9 cellular contexts compared by ENCODE assay signal in genomic region chr15:25862469-25863066, GRCh38. TPM values are rescaled to one million over a fixed set of nuclear protein-coding genes. Genes with fewer than 3 reads are reported as not detected.
DNase-seq lines count a peak whose midpoint lies in the region; ATAC-seq and TF ChIP-seq lines count a peak whose summit lies in the region.
"Had no signal": no experiment of that assay in that cellular context is flagged by ENCODE, and none has a peak within 500 bp of the region (broad histone marks: within the 10 kb centered on the region; RNA-seq: fewer than 3 reads in every experiment).

No MANE protein-coding gene starts in this region.

- no peaks in the 10 kb centered on the region for H3F3A ChIP-seq in neural cell (ENCODE audit: insufficient read depth, low read length, poor library complexity, severe bottlenecking)

- TF ChIP-seq RAD21 in neural cell (conservative IDR thresholded peaks at IDR 0.05) = no peak

- DNase-seq in ELF-1 (ENCODE audit: low read depth, low spot score) = peak; percentile 48
- DNase-seq in activated CD4-positive, alpha-beta T cell treated with anti-CD3 and anti-CD28 coated beads, Interleukin-2, amount 50 U/mL, for 1 hour = peak; percentile 65
- no peak for DNase-seq in GM13976 (ENCODE audit: low spot score)
- no peak for DNase-seq in NCI-H510A treated with DMSO at 0.1 percent for 48 hours (lab: John Stamatoyannopoulos, UW)
- no peak for DNase-seq in SKM-1 (lab: John Stamatoyannopoulos, UW; ENCODE audit: unreplicated experiment)

- no peaks in the 10 kb centered on the region for H3K9me2 ChIP-seq in neural cell (ENCODE audit: insufficient read depth, low read length)

- peak overlapping the region; percentile 44 for H3K4me2 ChIP-seq in neural cell (ENCODE audit: low read length)

- in situ Hi-C loops in GM13976 (cut with MboI; ENCODE audit: low sequenced_read_pairs, unreplicated experiment) = no loop called here

- ATAC-seq in esophagus mucosa (peak; percentile 73), HG02870 (IDR thresholded peaks at IDR 0.05; ENCODE audit: unreplicated experiment) (no peak)

- no peak overlapping the region for H3K27ac ChIP-seq in neural cell (ENCODE audit: low read length)
- H3K27ac ChIP-seq: neutrophil had no signal

- peaks cover 39% of the 10 kb centered on the region for H3K27me3 ChIP-seq in neural cell (ENCODE audit: insufficient read depth, low read depth, low read length)

- H3K4me3 ChIP-seq in neural cell (ENCODE audit: low read length) = peak overlapping the region; percentile 66

- TF ChIP-seq CTCF in neural cell (IDR thresholded peaks at IDR 0.05; ENCODE audit: poor library complexity, severe bottlenecking) = no peak
- no peak for TF ChIP-seq CTCF in GM13976 (IDR thresholded peaks at IDR 0.05; ENCODE audit: borderline replicate concordance, control extremely low read depth, extremely low read depth, insufficient read depth, missing control alignments)

- H4K20me1 ChIP-seq in neural cell (ENCODE audit: insufficient read depth) = no peaks in the 10 kb centered on the region

- TF ChIP-seq EP300 in neural cell (conservative IDR thresholded peaks at IDR 0.05; ENCODE audit: poor library complexity, severe bottlenecking) = no peak

- no peaks in the 10 kb centered on the region for H3K79me2 ChIP-seq in neural cell (replicated peaks; ENCODE audit: insufficient read depth, low read length)

- no peaks in the 10 kb centered on the region for H3K9me3 ChIP-seq in neural cell (ENCODE audit: low read length)
- H3K9me3 ChIP-seq: neutrophil had no signal

- H3K36me3 ChIP-seq in neural cell (ENCODE audit: insufficient read depth, low read length) = no peaks in the 10 kb centered on the region
- H3K36me3 ChIP-seq: neutrophil had no signal

- peak overlapping the region; percentile 21 for H2AFZ ChIP-seq in neural cell (ENCODE audit: low read depth, low read length)

- peak overlapping the region; percentile 23 for H3K9ac ChIP-seq in neural cell (ENCODE audit: low read length)

TF ChIP-seq in neural cell, 6 proteins besides CTCF, POLR2A, EP300 and RAD21:
- TF ChIP-seq REST (IDR thresholded peaks at IDR 0.05; ENCODE audit: borderline replicate concordance) (no peak), EZH2 (IDR thresholded peaks at IDR 0.05; ENCODE audit: borderline replicate concordance, insufficient read depth, low read length, poor library complexity, severe bottlenecking) (peak; percentile 68)

RNA-seq across cellular contexts. Expression of gene ATP10A, which starts 0.6 kb away (rescaled TPM):
- total RNA-seq in esophagus mucosa = 0.44 TPM
- polyA plus RNA-seq in neural cell = not detected in 2 replicates
- 0.23 and 0.24 TPM in 2 replicates for polyA minus RNA-seq in neural cell

Comparison
In these comparisons a context has a peak if more than half of its experiments do, and no peak if none do; other contexts are left out.
1. DNase-seq: peak in ELF-1 (single experiment) and activated CD4-positive, alpha-beta T cell treated with anti-CD3 and anti-CD28 coated beads, Interleukin-2, amount 50 U/mL, for 1 hour (single experiment); none in GM13976 (single experiment), NCI-H510A treated with DMSO at 0.1 percent for 48 hours (single experiment) and SKM-1 (single experiment).